In the genomic region with DNA sequence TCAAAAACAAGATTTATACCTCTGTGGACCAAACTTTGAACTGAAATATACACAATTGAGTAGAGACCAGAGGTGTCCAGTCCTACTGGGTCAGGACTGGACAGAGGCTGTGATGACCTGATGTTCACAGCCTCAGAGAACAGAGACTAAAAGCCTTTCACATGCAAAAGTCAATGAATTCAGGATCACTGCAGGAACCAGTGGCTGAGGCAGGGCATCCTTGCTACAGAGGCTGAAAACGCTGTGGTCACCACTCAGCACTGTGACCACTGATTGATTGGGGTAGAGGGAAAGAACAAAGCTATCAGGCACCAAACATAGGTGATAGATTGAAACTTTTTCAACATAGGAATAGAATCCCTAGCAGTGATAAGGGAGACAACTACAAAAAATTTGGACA, we compare ENCODE assay signal across 26 cellular contexts. TPM values are rescaled to one million over a fixed set of nuclear protein-coding genes. Genes with fewer than 3 reads are reported as not detected.
"Had no signal": no experiment of that assay in that cellular context is flagged by ENCODE, and none has a peak within 500 bp of the region (broad histone marks: within the 10 kb centered on the region; RNA-seq: fewer than 3 reads in every experiment).

No MANE protein-coding gene starts in this region.

- H3K4me1 ChIP-seq: esophagus squamous epithelium, left ventricle myocardium inferior, right lobe of liver had no signal

- H3K27ac ChIP-seq: epithelial cell of prostate, esophagus squamous epithelium, left ventricle myocardium inferior, neutrophil, ovary, right lobe of liver, thoracic aorta had no signal

- H3K9me3 ChIP-seq: esophagus squamous epithelium, left ventricle myocardium inferior, mucosa of descending colon, neutrophil, ovary, right lobe of liver, thoracic aorta had no signal

- DNase-seq: activated CD4-positive, alpha-beta memory T cell treated with anti-CD3 and anti-CD28 coated beads for 36 hours; activated CD4-positive, alpha-beta T cell treated with anti-CD3 and anti-CD28 coated beads, Interleukin-2, amount 10 ng/mL, durations not matched to agents 24 days and 14 days; activated CD8-positive, alpha-beta memory T cell treated with anti-CD3 and anti-CD28 coated beads, Interleukin-2, amount 50 U/mL, for 4 hours; activated naive CD4-positive, alpha-beta T cell; activated T-cell treated with anti-CD3 and anti-CD28 coated beads, Interleukin-2, amount 50 U/mL, for 4 hours; anterior cingulate cortex; effector CD4-positive, alpha-beta T cell; esophagus squamous epithelium; left ventricle myocardium inferior; mucosa of descending colon; ovary; right lobe of liver; stimulated activated CD4-positive, alpha-beta T cell treated with anti-CD3 and anti-CD28 coated beads, Interleukin-12 subunit alpha, Interleukin-12 subunit beta, amount 100 ng/mL, for 4 hours; stimulated activated CD4-positive, alpha-beta T cell treated with anti-CD3 and anti-CD28 coated beads, Interleukin-4, amount 100 ng/mL, for 1 hour; stimulated activated naive CD8-positive, alpha-beta T cell treated with anti-CD3 and anti-CD28 coated beads, Interleukin-15, Interleukin-2, amounts not matched to agents 100 U/mL and 50 U/mL, for 24 hours; trophoblast cell had no signal

- H3K4me3 ChIP-seq: esophagus squamous epithelium, left ventricle myocardium inferior, lung, mucosa of descending colon, ovary, right lobe of liver, thoracic aorta had no signal

- FAIRE-seq: bronchial epithelial cell, endometrium, frontal cortex, islet of Langerhans, urothelium cell line had no signal

- H3K27me3 ChIP-seq: esophagus squamous epithelium, neutrophil, ovary, right lobe of liver had no signal

- H3K36me3 ChIP-seq: esophagus squamous epithelium, left ventricle myocardium inferior, neutrophil, ovary, right lobe of liver, thoracic aorta had no signal

RNA-seq across cellular contexts. Expression of a gene that starts 25.1 kb away (rescaled TPM):
- total RNA-seq: T-helper 1 cell treated with Interleukin-12 subunit alpha and Interleukin-12 subunit beta and Interleukin-4 antibody, amounts not matched to agents 30 ng/mL and 1 ng/mL, for 36 hours had no signal
